Comparison of ENCODE assay signal across 20 cellular contexts in the genomic region with DNA sequence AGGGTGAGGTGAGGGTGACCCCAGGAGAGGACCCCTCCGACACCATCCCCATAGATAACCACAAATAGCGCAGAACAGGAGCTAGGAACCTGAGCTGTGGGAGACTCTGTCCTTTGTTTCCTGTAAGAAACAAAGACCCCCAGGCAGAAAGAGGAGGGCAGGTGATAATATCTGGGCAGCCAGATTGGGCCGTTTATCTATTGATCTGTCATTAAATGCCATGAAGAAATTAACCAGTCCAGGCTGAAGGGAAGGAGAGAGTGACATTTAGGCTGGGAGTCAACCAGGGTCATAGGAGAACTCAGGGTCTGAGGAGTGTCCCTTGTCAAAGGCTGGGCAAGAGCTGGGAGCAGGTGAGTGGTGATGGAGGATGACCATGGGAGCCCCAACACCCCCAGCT.
DNase-seq lines count a peak whose midpoint lies in the region; ATAC-seq and TF ChIP-seq lines count a peak whose summit lies in the region.
"Had no signal": no experiment of that assay in that cellular context is flagged by ENCODE, and none has a peak within 500 bp of the region (broad histone marks: within the 10 kb centered on the region; RNA-seq: fewer than 3 reads in every experiment).

No MANE protein-coding gene starts in this region.

- H3K4me3 ChIP-seq in SK-N-SH (ENCODE audit: low read depth in 2 of 2, low read length in 1 of 2) (no peak overlapping the region), neural progenitor cell (no peak overlapping the region), mucosa of descending colon (no peak overlapping the region)
- H3K4me3 ChIP-seq: A549 had no signal

- H3K4me2 ChIP-seq in SK-N-SH (no peak overlapping the region), neural progenitor cell (no peak overlapping the region)
- H3K4me2 ChIP-seq: A549 had no signal

- H3K9ac ChIP-seq in SK-N-SH (no peak overlapping the region), neural progenitor cell (no peak overlapping the region)

- H3K9me3 ChIP-seq in SK-N-SH: no peaks in the 10 kb centered on the region
- H3K9me3 ChIP-seq in neural progenitor cell (ENCODE audit: low read depth): no peaks in the 10 kb centered on the region
- no peaks in the 10 kb centered on the region for H3K9me3 ChIP-seq in mucosa of descending colon
- H3K9me3 ChIP-seq: A549 had no signal

- H3K79me2 ChIP-seq in SK-N-SH (ENCODE audit: insufficient read depth) (no peaks in the 10 kb centered on the region), neural progenitor cell (ENCODE audit: low read depth) (peaks cover 18% of the 10 kb centered on the region)

- TF ChIP-seq EP300 in SK-N-SH (IDR thresholded peaks at IDR 0.05; ENCODE audit: borderline replicate concordance in 1 of 2, low read depth in 1 of 2, low read length in 1 of 2): peak in 1 of 2 experiments; percentile 67; a peak in 2 of 4 replicates

- H3K27me3 Mint-ChIP-seq in brain (peaks cover 20% of the 10 kb centered on the region), neural progenitor cell (ENCODE audit: insufficient read depth, low read depth) (peaks cover 10% of the 10 kb centered on the region)

- TF ChIP-seq RAD21 in SK-N-SH (IDR thresholded peaks at IDR 0.05; ENCODE audit: low read length): no peak

- no peaks in the 10 kb centered on the region for H3K9me2 ChIP-seq in SK-N-SH

- DNase-seq in SK-N-SH (peak; percentile 53), neural progenitor cell (ENCODE audit: low spot score) (no peak), OCI-M1 (lab: John Stamatoyannopoulos, UW) (no peak), mucosa of descending colon (no peak)
- DNase-seq in stimulated activated CD4-positive, alpha-beta T cell treated with anti-CD3 and anti-CD28 coated beads, Interleukin-1b, Interleukin-23, amount 100 ng/mL, for 48 hours: no peak
- DNase-seq: AML-193; Calu3; CD8-positive, alpha-beta T cell; DMS79 treated with DMSO at 0.1 percent for 48 hours; GF-D8; GOT3; H7; HFFc6 had no signal

- H3K36me3 ChIP-seq in SK-N-SH (replicated peaks in 1 of 2; ENCODE audit: control insufficient read depth in 1 of 2, insufficient read depth in 2 of 2, low read length in 1 of 2) (no peaks in the 10 kb centered on the region), neural progenitor cell (no peaks in the 10 kb centered on the region), mucosa of descending colon (ENCODE audit: low read depth) (no peaks in the 10 kb centered on the region)

- CTCF ChIA-PET in SK-N-SH (lab: Yijun Ruan, JAX): interaction anchor here (1.0 to 1.9 kb wide), 3 partner anchors 18 to 77 kb away, joined by 3 to 9 read pairs (median 3); no protein-coding TSS in a partner anchor

- H2AFZ ChIP-seq in SK-N-SH (ENCODE audit: low read depth) (no peak overlapping the region), neural progenitor cell (replicated peaks) (no peak overlapping the region)

- H3K9me3 Mint-ChIP-seq in brain (no peaks in the 10 kb centered on the region), neural progenitor cell (no peaks in the 10 kb centered on the region)
- H3K9me3 Mint-ChIP-seq: CD8-positive, alpha-beta T cell had no signal

- 49% methylated on average over 3 of the region's 3 CpGs for WGBS in SK-N-SH (ENCODE audit: low lambda C conversion rate)

- H3F3A ChIP-seq in SK-N-SH (replicated peaks; ENCODE audit: insufficient read depth) (no peaks in the 10 kb centered on the region), neural progenitor cell (ENCODE audit: low read depth) (peaks cover 22% of the 10 kb centered on the region)

- H3K27ac Mint-ChIP-seq in brain (peak overlapping the region in 4 of 5 experiments; percentile 28 to 95 (median 69)), neural progenitor cell (peak overlapping the region; percentile 42)
- H3K27ac Mint-ChIP-seq: CD8-positive, alpha-beta T cell; HFFc6 had no signal

- POLR2A ChIA-PET in SK-N-SH (lab: Yijun Ruan, JAX): interaction anchor here (1.2 kb wide), 1 partner anchor 11 kb away, joined by 4 read pairs; no protein-coding TSS in a partner anchor

- H4K20me1 ChIP-seq in SK-N-SH (ENCODE audit: insufficient read depth) (no peaks in the 10 kb centered on the region), neural progenitor cell (ENCODE audit: low read depth) (peaks cover 86% of the 10 kb centered on the region)

- TF ChIP-seq CTCF in SK-N-SH (IDR thresholded peaks at IDR 0.05) (no peak), brain (conservative IDR thresholded peaks at IDR 0.05) (no peak), neural progenitor cell (IDR thresholded peaks at IDR 0.05) (no peak), mucosa of descending colon (IDR thresholded peaks at IDR 0.05) (no peak)

- H3K36me3 Mint-ChIP-seq in brain (no peaks in the 10 kb centered on the region), neural progenitor cell (no peaks in the 10 kb centered on the region)
- H3K36me3 Mint-ChIP-seq: CD8-positive, alpha-beta T cell had no signal

- H3K4me3 Mint-ChIP-seq in brain (peak overlapping the region in 1 of 5 experiments; percentile 20), neural progenitor cell (peak overlapping the region; percentile 22)
- H3K4me3 Mint-ChIP-seq: CD8-positive, alpha-beta T cell; HFFc6 had no signal

- intact Hi-C loops in mucosa of descending colon (cut with DNase I, micrococcal nuclease): no loop called here

- H3K27ac ChIP-seq in SK-N-SH (ENCODE audit: low read depth in 2 of 2, low read length in 1 of 2) (peak overlapping the region in 1 of 2 experiments; percentile 98; a peak in 2 of 4 replicates), neural progenitor cell (no peak overlapping the region)
- H3K27ac ChIP-seq: 22Rv1, A549 had no signal

- H3K4me1 Mint-ChIP-seq in brain (peaks cover 79% of the 10 kb centered on the region), neural progenitor cell (peaks cover 81% of the 10 kb centered on the region)

- H3K27me3 ChIP-seq in SK-N-SH (ENCODE audit: insufficient read depth) (no peaks in the 10 kb centered on the region), neural progenitor cell (no peaks in the 10 kb centered on the region)

- no peak for ATAC-seq in SK-N-SH treated with all-trans-retinoic acid at 6 μM for 48 hours
- no peak for ATAC-seq in HG03571 (IDR thresholded peaks at IDR 0.05; ENCODE audit: unreplicated experiment)
- no peak for ATAC-seq in mucosa of descending colon
- ATAC-seq: CD8-positive, alpha-beta T cell; HCT116; HepG2 had no signal

- peaks cover 9 to 72% of the 10 kb centered on the region in 2 experiments; a peak in 3 of 4 replicates for H3K4me1 ChIP-seq in SK-N-SH (ENCODE audit: control insufficient read depth in 1 of 2, insufficient read depth in 2 of 2, low read depth in 1 of 2, low read length in 1 of 2)
- H3K4me1 ChIP-seq in neural progenitor cell: peaks cover 70% of the 10 kb centered on the region
- no peaks in the 10 kb centered on the region for H3K4me1 ChIP-seq in mucosa of descending colon (ENCODE audit: low read depth)
- H3K4me1 ChIP-seq: A549 had no signal

TF ChIP-seq in SK-N-SH, 30 proteins besides CTCF, POLR2A, EP300 and RAD21:
- TF ChIP-seq GABPA (IDR thresholded peaks at IDR 0.05; ENCODE audit: low read depth) (no peak), GATA2 (CRISPR knock-in tag; IDR thresholded peaks at IDR 0.05) (peak; percentile 64), CHD2 (IDR thresholded peaks at IDR 0.05; ENCODE audit: low read length, partially characterized antibody) (peak; percentile 6)

TF ChIP-seq in SK-N-SH treated with all-trans-retinoic acid at 6 μM for 48 hours, 23 proteins besides CTCF, POLR2A, EP300 and RAD21 (continues in another document):
- TF ChIP-seq OSR1 (CRISPR knock-in tag; IDR thresholded peaks at IDR 0.05) (no peak), TOX (CRISPR knock-in tag; IDR thresholded peaks at IDR 0.05; ENCODE audit: borderline replicate concordance) (no peak), ZFP30 (CRISPR knock-in tag; IDR thresholded peaks at IDR 0.05) (no peak), ZNF8 (CRISPR knock-in tag; IDR thresholded peaks at IDR 0.05) (no peak), TCF4 (CRISPR knock-in tag; IDR thresholded peaks at IDR 0.05; ENCODE audit: borderline replicate concordance) (no peak), ESRRG (CRISPR knock-in tag; IDR thresholded peaks at IDR 0.05) (no peak), ISL1 (CRISPR knock-in tag; IDR thresholded peaks at IDR 0.05) (no peak), ZNF565 (CRISPR knock-in tag; conservative IDR thresholded peaks at IDR 0.05; ENCODE audit: low read depth) (no peak), RARB (CRISPR knock-in tag; IDR thresholded peaks at IDR 0.05) (no peak)
- TF ChIP-seq, protein P1, sequence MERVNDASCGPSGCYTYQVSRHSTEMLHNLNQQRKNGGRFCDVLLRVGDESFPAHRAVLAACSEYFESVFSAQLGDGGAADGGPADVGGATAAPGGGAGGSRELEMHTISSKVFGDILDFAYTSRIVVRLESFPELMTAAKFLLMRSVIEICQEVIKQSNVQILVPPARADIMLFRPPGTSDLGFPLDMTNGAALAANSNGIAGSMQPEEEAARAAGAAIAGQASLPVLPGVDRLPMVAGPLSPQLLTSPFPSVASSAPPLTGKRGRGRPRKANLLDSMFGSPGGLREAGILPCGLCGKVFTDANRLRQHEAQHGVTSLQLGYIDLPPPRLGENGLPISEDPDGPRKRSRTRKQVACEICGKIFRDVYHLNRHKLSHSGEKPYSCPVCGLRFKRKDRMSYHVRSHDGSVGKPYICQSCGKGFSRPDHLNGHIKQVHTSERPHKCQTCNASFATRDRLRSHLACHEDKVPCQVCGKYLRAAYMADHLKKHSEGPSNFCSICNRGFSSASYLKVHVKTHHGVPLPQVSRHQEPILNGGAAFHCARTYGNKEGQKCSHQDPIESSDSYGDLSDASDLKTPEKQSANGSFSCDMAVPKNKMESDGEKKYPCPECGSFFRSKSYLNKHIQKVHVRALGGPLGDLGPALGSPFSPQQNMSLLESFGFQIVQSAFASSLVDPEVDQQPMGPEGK (CRISPR knock-in tag; IDR thresholded peaks at IDR 0.05; ENCODE audit: borderline replicate concordance): no peak
- TF ChIP-seq, protein P2, sequence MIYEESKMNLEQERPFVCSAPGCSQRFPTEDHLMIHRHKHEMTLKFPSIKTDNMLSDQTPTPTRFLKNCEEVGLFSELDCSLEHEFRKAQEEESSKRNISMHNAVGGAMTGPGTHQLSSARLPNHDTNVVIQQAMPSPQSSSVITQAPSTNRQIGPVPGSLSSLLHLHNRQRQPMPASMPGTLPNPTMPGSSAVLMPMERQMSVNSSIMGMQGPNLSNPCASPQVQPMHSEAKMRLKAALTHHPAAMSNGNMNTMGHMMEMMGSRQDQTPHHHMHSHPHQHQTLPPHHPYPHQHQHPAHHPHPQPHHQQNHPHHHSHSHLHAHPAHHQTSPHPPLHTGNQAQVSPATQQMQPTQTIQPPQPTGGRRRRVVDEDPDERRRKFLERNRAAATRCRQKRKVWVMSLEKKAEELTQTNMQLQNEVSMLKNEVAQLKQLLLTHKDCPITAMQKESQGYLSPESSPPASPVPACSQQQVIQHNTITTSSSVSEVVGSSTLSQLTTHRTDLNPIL (CRISPR knock-in tag; IDR thresholded peaks at IDR 0.05; ENCODE audit: low read depth): no peak
